In the genomic region with DNA sequence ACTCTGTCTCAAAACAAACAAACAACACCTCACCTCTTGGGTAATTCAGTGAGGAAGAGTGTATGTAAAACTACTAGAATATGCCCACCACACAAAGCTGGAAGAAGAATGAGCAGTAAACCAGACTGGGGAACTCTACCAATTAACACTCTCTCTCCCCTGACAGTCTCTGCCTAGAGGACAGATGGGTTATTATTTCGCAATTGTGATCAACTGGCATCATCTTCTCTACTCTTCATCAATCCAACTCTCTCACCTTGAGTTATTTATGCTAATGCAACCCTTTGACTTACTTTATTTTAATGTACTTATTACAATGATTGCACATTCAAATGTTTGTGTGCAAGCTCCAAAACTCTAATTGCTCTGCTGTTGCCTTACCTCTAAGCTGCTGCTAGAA, we compare ENCODE assay signal across 22 cellular contexts.
A peak's percentile ranks its signal among the peaks of the same experiment; 100 is the strongest.
DNase-seq lines count a peak whose midpoint lies in the region; ATAC-seq, FAIRE-seq and TF ChIP-seq lines count a peak whose summit lies in the region.
"Had no signal": no experiment of that assay in that cellular context is flagged by ENCODE, and none has a peak within 500 bp of the region (broad histone marks: within the 10 kb centered on the region; RNA-seq: fewer than 3 reads in every experiment).

No MANE protein-coding gene starts in this region.

- no peaks in the 10 kb centered on the region for H3K79me2 ChIP-seq in K562 (ENCODE audit: control insufficient read depth, insufficient read depth, low read length)

- no peak for TF ChIP-seq EP300 in K562 (IDR thresholded peaks at IDR 0.05; ENCODE audit: low read length)

- no peak overlapping the region for H3K4me3 Mint-ChIP-seq in activated naive CD4-positive, alpha-beta T cell treated with anti-CD3 and anti-CD28 coated beads, Interleukin-2, amount 10 ng/mL, durations not matched to agents 7 days and 5 days
- H3K4me3 Mint-ChIP-seq: CD4-positive, CD25-positive, alpha-beta regulatory T cell; HFFc6 had no signal

- TF ChIP-seq CTCF in K562 (IDR thresholded peaks at IDR 0.05 in 2 of 3, conservative IDR thresholded peaks at IDR 0.05 in 1 of 3; ENCODE audit: insufficient read depth in 2 of 3, low read depth in 1 of 3, low read length in 3 of 3) (no peak), body of pancreas (IDR thresholded peaks at IDR 0.05) (no peak)

- H3K36me3 ChIP-seq in K562 (ENCODE audit: control insufficient read depth, insufficient read depth, low read length) (no peaks in the 10 kb centered on the region), body of pancreas (replicated peaks in 1 of 2; ENCODE audit: insufficient read depth in 1 of 2, low read depth in 2 of 2) (no peaks in the 10 kb centered on the region)
- H3K36me3 ChIP-seq: BE2C had no signal

- TF ChIP-seq RAD21 in K562 (CRISPR knock-in tag; conservative IDR thresholded peaks at IDR 0.05 in 1 of 2, IDR thresholded peaks at IDR 0.05 in 1 of 2), result no peak

- H3K9me3 Mint-ChIP-seq in activated naive CD4-positive, alpha-beta T cell treated with anti-CD3 and anti-CD28 coated beads, Interleukin-2, amount 10 ng/mL, durations not matched to agents 7 days and 5 days, result no peaks in the 10 kb centered on the region
- peaks cover 0 to 5% of the 10 kb centered on the region in 2 donors for H3K9me3 Mint-ChIP-seq in activated naive CD4-positive, alpha-beta T cell treated with anti-CD3 and anti-CD28 coated beads, Interleukin-2, amount 50 U/mL, for 72 hours
- H3K9me3 Mint-ChIP-seq: CD4-positive, CD25-positive, alpha-beta regulatory T cell; CD8-positive, alpha-beta memory T cell; HFFc6 had no signal

- CTCF ChIA-PET in activated naive CD4-positive, alpha-beta T cell treated with anti-CD3 and anti-CD28 coated beads, Interleukin-2, amount 10 ng/mL, durations not matched to agents 7 days and 5 days (lab: Charles Lee), result no interaction called here
- CTCF ChIA-PET in K562 (lab: Yijun Ruan, JAX; ENCODE audit: low intra/inter-chr PET ratio), result no interaction called here

- no peaks in the 10 kb centered on the region; the same call in 1 of the 2 replicates for H4K20me1 ChIP-seq in K562 (replicated peaks; ENCODE audit: control insufficient read depth, insufficient read depth, low read length)

- H3K4me1 ChIP-seq in K562 (replicated peaks in 1 of 2; ENCODE audit: control insufficient read depth in 2 of 2, insufficient read depth in 2 of 2, low read length in 2 of 2) (no peaks in the 10 kb centered on the region), body of pancreas (peaks cover 51% of the 10 kb centered on the region)
- H3K4me1 ChIP-seq: BE2C, Caco-2 had no signal

- no peak overlapping the region for H2AFZ ChIP-seq in K562 (ENCODE audit: low read depth, low read length)

- TF ChIP-seq POLR2A in K562 (conservative IDR thresholded peaks at IDR 0.05) (no peak), body of pancreas (IDR thresholded peaks at IDR 0.05) (no peak)

- FAIRE-seq in K562 (lab: Jason Lieb, UNC), result no peak
- FAIRE-seq: D721Med, G401.6, GM18507, HTR-8/SVneo had no signal

- no peaks in the 10 kb centered on the region for H3K36me3 Mint-ChIP-seq in activated naive CD4-positive, alpha-beta T cell treated with anti-CD3 and anti-CD28 coated beads, Interleukin-2, amount 10 ng/mL, durations not matched to agents 7 days and 5 days
- no peaks in the 10 kb centered on the region for H3K36me3 Mint-ChIP-seq in activated naive CD4-positive, alpha-beta T cell treated with anti-CD3 and anti-CD28 coated beads, Interleukin-2, amount 50 U/mL, for 72 hours
- H3K36me3 Mint-ChIP-seq: CD4-positive, CD25-positive, alpha-beta regulatory T cell; CD8-positive, alpha-beta memory T cell had no signal

- H3K9ac ChIP-seq in K562 (ENCODE audit: insufficient read depth in 1 of 2, low read depth in 2 of 2, low read length in 2 of 2), result no peak overlapping the region

- no peaks in the 10 kb centered on the region for H3K9me1 ChIP-seq in K562 (ENCODE audit: control insufficient read depth, insufficient read depth, low read length)

- POLR2A ChIA-PET in K562 (lab: Yijun Ruan, JAX), result interaction anchor here (0.8 kb wide), 1 partner anchor 10 kb away, joined by 3 read pairs; no protein-coding TSS in a partner anchor

- DNase-seq in NCI-H1092 treated with DMSO at 0.1 percent for 48 hours (lab: John Stamatoyannopoulos, UW) (peak; percentile 8), NCI-H1092 (lab: John Stamatoyannopoulos, UW) (no peak), MV-4-11 (lab: John Stamatoyannopoulos, UW) (peak; percentile 28), K562 (ENCODE audit: extremely low read depth in 1 of 4, low spot score in 3 of 4) (no peak), COLO668 (lab: John Stamatoyannopoulos, UW; ENCODE audit: unreplicated experiment) (no peak), body of pancreas (no peak)
- DNase-seq in activated naive CD4-positive, alpha-beta T cell treated with anti-CD3 and anti-CD28 coated beads, Interleukin-2, amount 10 ng/mL, durations not matched to agents 7 days and 5 days, result no peak
- no peak for DNase-seq in activated naive CD4-positive, alpha-beta T cell treated with anti-CD3 and anti-CD28 coated beads, Interleukin-2, amount 50 U/mL, for 72 hours (ENCODE audit: low spot score in 2 of 2)
- DNase-seq: 8988T; BE2C; C1 segment of cervical spinal cord; Caco-2; CD4-positive, CD25-positive, alpha-beta regulatory T cell; CD8-positive, alpha-beta memory T cell; GOT3; H7; HFFc6 had no signal

- peaks cover 27% of the 10 kb centered on the region for H3K4me1 Mint-ChIP-seq in activated naive CD4-positive, alpha-beta T cell treated with anti-CD3 and anti-CD28 coated beads, Interleukin-2, amount 10 ng/mL, durations not matched to agents 7 days and 5 days

- no peaks in the 10 kb centered on the region for H3K27me3 Mint-ChIP-seq in activated naive CD4-positive, alpha-beta T cell treated with anti-CD3 and anti-CD28 coated beads, Interleukin-2, amount 10 ng/mL, durations not matched to agents 7 days and 5 days
- H3K27me3 Mint-ChIP-seq: CD4-positive, CD25-positive, alpha-beta regulatory T cell; CD8-positive, alpha-beta memory T cell had no signal

- H3K27me3 ChIP-seq in K562 (ENCODE audit: control insufficient read depth in 2 of 2, insufficient read depth in 2 of 2, low read length in 2 of 2) (peaks cover 13 to 43% of the 10 kb centered on the region in 2 experiments; a peak in 4 of 5 replicates), body of pancreas (no peaks in the 10 kb centered on the region)
- H3K27me3 ChIP-seq: BE2C had no signal

- in situ Hi-C loops in K562 (cut with MboI), result no loop called here

- H3K27ac ChIP-seq in K562 (ENCODE audit: extremely low read depth, low read depth, low read length) (no peak overlapping the region), body of pancreas (peak overlapping the region in 2 of 4 donors; percentile 3 to 87)

- intact Hi-C loops in K562 (cut with micrococcal nuclease), result no loop called here
- intact Hi-C loops in body of pancreas (cut with DNase I), result no loop called here

- peak overlapping the region; percentile 1 for H3K27ac Mint-ChIP-seq in activated naive CD4-positive, alpha-beta T cell treated with anti-CD3 and anti-CD28 coated beads, Interleukin-2, amount 10 ng/mL, durations not matched to agents 7 days and 5 days
- H3K27ac Mint-ChIP-seq in activated naive CD4-positive, alpha-beta T cell treated with anti-CD3 and anti-CD28 coated beads, Interleukin-2, amount 50 U/mL, for 72 hours, result no peak overlapping the region
- H3K27ac Mint-ChIP-seq: CD8-positive, alpha-beta memory T cell; HFFc6 had no signal

- no peak overlapping the region for H3K4me2 ChIP-seq in K562 (ENCODE audit: insufficient read depth, low read length)

- H3K9me3 ChIP-seq in K562 (replicated peaks; ENCODE audit: control insufficient read depth, insufficient read depth, low read depth, low read length) (no peaks in the 10 kb centered on the region), body of pancreas (no peaks in the 10 kb centered on the region)
- H3K9me3 ChIP-seq: BE2C, Caco-2 had no signal

- WGBS in K562 (ENCODE audit: insufficient coverage, low coverage, missing lambda C conversion rate), result 0% methylated on average over 1 of the region's 1 CpG
- 83 to 96% methylated on average over 1 of the region's 1 CpG for WGBS in body of pancreas, 2 donors

- BruUV-seq in K562 (replicated peaks; lab: Mats Ljungman, UMichigan), result no TSS peak

- H3K4me3 ChIP-seq in K562 (no peak overlapping the region), body of pancreas (no peak overlapping the region)

- ATAC-seq in activated naive CD4-positive, alpha-beta T cell treated with anti-CD3 and anti-CD28 coated beads, Interleukin-2, amount 50 U/mL, for 72 hours, result no peak
- ATAC-seq in K562 (no peak), body of pancreas (no peak)
- ATAC-seq: HCT116 had no signal

TF ChIP-seq in K562, 482 proteins besides CTCF, POLR2A, EP300 and RAD21:
- TF ChIP-seq MAFG (tag; conservative IDR thresholded peaks at IDR 0.05), result no peak
- peak; percentile 21; the same call in 1 of the 2 replicates for TF ChIP-seq CEBPB (tag; IDR thresholded peaks at IDR 0.05)

Comparison
In these comparisons a context has a peak if more than half of its experiments do, and no peak if none do; other contexts are left out.
1. DNase-seq: peak in NCI-H1092 treated with DMSO at 0.1 percent for 48 hours (single experiment) and MV-4-11 (single experiment); none in NCI-H1092 (single experiment), activated naive CD4-positive, alpha-beta T cell treated with anti-CD3 and anti-CD28 coated beads, Interleukin-2, amount 10 ng/mL, durations not matched to agents 7 days and 5 days (single experiment), activated naive CD4-positive, alpha-beta T cell treated with anti-CD3 and anti-CD28 coated beads, Interleukin-2, amount 50 U/mL, for 72 hours (0 of 2), K562 (0 of 4), COLO668 (single experiment) and body of pancreas (0 of 4).